8 cellular contexts compared by ENCODE assay signal in genomic region chr15:34318277-34319079, GRCh38. TPM values are rescaled to one million over a fixed set of nuclear protein-coding genes. Genes with fewer than 3 reads are reported as not detected.
A peak's percentile ranks its signal among the peaks of the same experiment; 100 is the strongest.
DNase-seq lines count a peak whose midpoint lies in the region; ATAC-seq, FAIRE-seq and TF ChIP-seq lines count a peak whose summit lies in the region.

No MANE protein-coding gene starts in this region.

- intact Hi-C loops in thyroid gland (cut with DNase I) = loop anchor here (10.0 kb wide), 1 partner anchor 46 kb away; the partner anchor contains the start of gene LPCAT4

- TF ChIP-seq POLR2A in Raji (IDR thresholded peaks at IDR 0.05; ENCODE audit: insufficient read depth, low read depth, low read length) (peak; percentile 24; the same call in 1 of the 2 replicates), H1 (IDR thresholded peaks at IDR 0.05; ENCODE audit: control extremely low read depth in 1 of 2, low read depth in 2 of 2, low read length in 2 of 2) (peak; percentile 44 to 57; a peak in 2 of 3 replicates), thyroid gland (IDR thresholded peaks at IDR 0.05) (peak in 1 of 2 donors; percentile 89)

- peaks cover 2% of the 10 kb centered on the region; the same call in 1 of the 2 replicates for H3K9me3 ChIP-seq in HUES6 (ENCODE audit: control insufficient read depth, insufficient read depth, low read depth, low read length)
- peaks cover 4 to 5% of the 10 kb centered on the region in 2 experiments; a peak in 1 of 4 replicates for H3K9me3 ChIP-seq in H1 (ENCODE audit: insufficient read depth in 2 of 2, low read depth in 1 of 2, low read length in 1 of 2)
- H3K9me3 ChIP-seq in lung (ENCODE audit: control insufficient read depth in 2 of 2, insufficient read depth in 1 of 2, low read length in 1 of 2) = no peaks in the 10 kb centered on the region
- H3K9me3 ChIP-seq in thyroid gland = no peaks in the 10 kb centered on the region

- H3K4me2 ChIP-seq in H1 (ENCODE audit: insufficient read depth in 1 of 2, low read depth in 2 of 2, low read length in 2 of 2) = peak overlapping the region; percentile 66 to 71

- H3K79me1 ChIP-seq in H1 (ENCODE audit: low read depth, low read length) = no peaks in the 10 kb centered on the region

- H3K14ac ChIP-seq in H1 (ENCODE audit: insufficient read length) = no peak overlapping the region

- no peak overlapping the region; the same call in 1 of the 2 replicates for H3K18ac ChIP-seq in H1 (ENCODE audit: extremely low read depth, low read length)

- no peak overlapping the region for H2AK5ac ChIP-seq in H1 (ENCODE audit: low read depth, low read length)

- no peak overlapping the region for H4K8ac ChIP-seq in H1 (ENCODE audit: extremely low read depth, insufficient read depth, low read length)

- no peaks in the 10 kb centered on the region; the same call in 1 of the 2 replicates for H3K23me2 ChIP-seq in H1 (ENCODE audit: low read depth, low read length)

- peak; percentile 40 for DNase-seq in Daoy (ENCODE audit: low read depth)
- peak; percentile 35 for DNase-seq in GM20000 (ENCODE audit: low spot score)
- peak in 1 of 2 experiments; percentile 51 for DNase-seq in H1 (ENCODE audit: low read depth in 1 of 2, low spot score in 2 of 2)
- peak; percentile 79 for DNase-seq in lung (ENCODE audit: low spot score)
- DNase-seq in thyroid gland = peak; percentile 79
- no peak for DNase-seq in activated CD4-positive, CD25-positive, alpha-beta regulatory T cell (lab: John Stamatoyannopoulos, UW)

- ATAC-seq in lung (ENCODE audit: insufficient read depth, low FRiP score) = peak; percentile 93

- no peak for TF ChIP-seq RAD21 in H1 (IDR thresholded peaks at IDR 0.05 in 1 of 2, conservative IDR thresholded peaks at IDR 0.05 in 1 of 2; ENCODE audit: low read depth in 2 of 2, low read length in 2 of 2)

- no peaks in the 10 kb centered on the region for H3K27me3 ChIP-seq in HUES6 (ENCODE audit: control insufficient read depth, insufficient read depth, low read length)
- no peaks in the 10 kb centered on the region for H3K27me3 ChIP-seq in H1 (replicated peaks in 1 of 4; ENCODE audit: control insufficient read depth in 3 of 4, extremely low read depth in 1 of 4, insufficient read depth in 3 of 4, low read length in 3 of 4)
- H3K27me3 ChIP-seq in lung (ENCODE audit: control insufficient read depth, insufficient read depth) = no peaks in the 10 kb centered on the region
- no peaks in the 10 kb centered on the region for H3K27me3 ChIP-seq in thyroid gland

- peak overlapping the region; percentile 67 for H3K9ac ChIP-seq in HUES6 (ENCODE audit: low read length)
- H3K9ac ChIP-seq in H1 (replicated peaks in 1 of 4; ENCODE audit: extremely low read depth in 1 of 4, low read depth in 3 of 4, low read length in 3 of 4) = peak overlapping the region in 3 of 4 experiments; percentile 26 to 55 (median 32); a peak in 3 of 7 replicates

- no peak for TF ChIP-seq CTCF in GM20000 (IDR thresholded peaks at IDR 0.05; ENCODE audit: extremely low read depth, missing control alignments)
- TF ChIP-seq CTCF in H1 (IDR thresholded peaks at IDR 0.05; ENCODE audit: control extremely low read depth in 1 of 3, insufficient read depth in 1 of 3, low read depth in 1 of 3, low read length in 3 of 3) = no peak
- no peak for TF ChIP-seq CTCF in lung (IDR thresholded peaks at IDR 0.05; ENCODE audit: control extremely low read depth, extremely low read depth)
- TF ChIP-seq CTCF in thyroid gland (IDR thresholded peaks at IDR 0.05) = no peak

- H2BK120ac ChIP-seq in H1 (replicated peaks; ENCODE audit: low read depth, low read length) = no peak overlapping the region

- H3K27ac ChIP-seq in HUES6 (ENCODE audit: low read depth, low read length) (no peak overlapping the region), H1 (ENCODE audit: low read depth, low read length) (no peak overlapping the region), lung (ENCODE audit: low read depth in 1 of 2, low read length in 1 of 2) (peak overlapping the region; percentile 70 to 71), thyroid gland (peak overlapping the region; percentile 68 to 86 (median 78))

- WGBS in H1 (ENCODE audit: extremely low coverage in 1 of 2, insufficient coverage in 1 of 2, insufficient read length in 1 of 2, insufficient replicate concordance in 2 of 2, low coverage in 1 of 2, low lambda C conversion rate in 2 of 2, missing lambda C conversion rate in 1 of 2), 2 experiments = 23% methylated on average over 10 of the region's 10 CpGs; no CpG with 5 or more reads in 1 of the 2 experiments
- 1 to 3% methylated on average over 10 of the region's 10 CpGs for WGBS in lung, 2 donors
- 7% methylated on average over 10 of the region's 10 CpGs for WGBS in thyroid gland, 2 donors

- POLR2A ChIA-PET in H1 (lab: Charles Lee; ENCODE audit: partially characterized antibody) = interaction anchor here (0.9 to 1.4 kb wide), 5 partner anchors 9 to 93 kb away, joined by 3 to 6 read pairs (median 4); partner anchors contain the start of genes NOP10 and NUTM1

- H2BK12ac ChIP-seq in H1 (ENCODE audit: low read depth, low read length) = no peak overlapping the region

- peak overlapping the region; percentile 64 for H3K4me3 ChIP-seq in HUES6 (ENCODE audit: low read depth, low read length)
- peak overlapping the region; percentile 35 to 61 (median 47) for H3K4me3 ChIP-seq in H1 (ENCODE audit: extremely low read depth in 1 of 4, insufficient read depth in 2 of 4, low read depth in 3 of 4, low read length in 4 of 4)
- H3K4me3 ChIP-seq in lung = peak overlapping the region; percentile 58
- peak overlapping the region in 2 of 3 donors; percentile 39 to 41 for H3K4me3 ChIP-seq in thyroid gland (replicated peaks in 1 of 3)

- no peaks in the 10 kb centered on the region for H3K79me2 ChIP-seq in H1 (ENCODE audit: control insufficient read depth in 1 of 2, insufficient read depth in 2 of 2, low read length in 2 of 2)

- H3K4me1 ChIP-seq in HUES6 (ENCODE audit: control insufficient read depth, insufficient read depth, low read length) (peaks cover 7% of the 10 kb centered on the region), H1 (replicated peaks in 1 of 4; ENCODE audit: control insufficient read depth in 3 of 4, insufficient read depth in 4 of 4, low read length in 3 of 4) (peaks cover 0 to 4% (median 0%) of the 10 kb centered on the region in 4 experiments; a peak in 2 of 7 replicates), lung (ENCODE audit: control insufficient read depth in 2 of 2, insufficient read depth in 2 of 2, low read length in 2 of 2) (peaks cover 2 to 5% of the 10 kb centered on the region in 2 donors), thyroid gland (peaks cover 9 to 40% of the 10 kb centered on the region in 2 donors)

- TF ChIP-seq EP300 in H1 (IDR thresholded peaks at IDR 0.05; ENCODE audit: borderline replicate concordance in 1 of 2, low read depth in 2 of 2, low read length in 2 of 2) = no peak

- H3K23ac ChIP-seq in H1 (ENCODE audit: insufficient read length) = no peak overlapping the region

- peak; percentile 24 for FAIRE-seq in H1 (lab: Jason Lieb, UNC)

- H4K5ac ChIP-seq in H1 (ENCODE audit: insufficient read length, low read depth, low read length) = no peak overlapping the region

- H3K36me3 ChIP-seq in HUES6 (ENCODE audit: control insufficient read depth, insufficient read depth, low read length) (no peaks in the 10 kb centered on the region), H1 (ENCODE audit: control insufficient read depth in 2 of 4, insufficient read depth in 4 of 4, low read length in 3 of 4) (0 out of 8 replicates have a peak, but pooled peaks cover 0 to 4% (median 0%) of the 10 kb centered on the region in 4 experiments), lung (ENCODE audit: control insufficient read depth in 2 of 2, insufficient read depth in 2 of 2, low read length in 2 of 2) (no peaks in the 10 kb centered on the region), thyroid gland (no peaks in the 10 kb centered on the region)

- CTCF ChIA-PET in H1 (lab: Charles Lee; ENCODE audit: partially characterized antibody) = interaction anchor here (0.8 to 1.7 kb wide), 4 partner anchors 10 to 85 kb away, joined by 3 to 6 read pairs (median 4); partner anchors contain the start of gene SLC12A6

- H3K4ac ChIP-seq in H1 (replicated peaks; ENCODE audit: insufficient read length, low read depth, low read length) = no peak overlapping the region

- H4K91ac ChIP-seq in H1 (replicated peaks; ENCODE audit: insufficient read length, low read length) = no peak overlapping the region

- no peaks in the 10 kb centered on the region for H4K20me1 ChIP-seq in H1 (replicated peaks in 1 of 2; ENCODE audit: control insufficient read depth in 1 of 2, insufficient read depth in 2 of 2, low read length in 2 of 2)

- no peak overlapping the region for H2BK20ac ChIP-seq in H1 (ENCODE audit: low read length)

- no peak overlapping the region for H3K56ac ChIP-seq in H1 (replicated peaks; ENCODE audit: insufficient read length, low read depth, low read length)

- H2AFZ ChIP-seq in H1 (ENCODE audit: low read length) = peak overlapping the region; percentile 62

- H2BK5ac ChIP-seq in H1 (ENCODE audit: low read depth, low read length) = peak overlapping the region; percentile 19; the same call in 1 of the 2 replicates

- 0 out of 2 replicates have a peak overlapping the region, but pooled peaks have one; percentile 63 for H2BK15ac ChIP-seq in H1 (ENCODE audit: low read length)

RNA-seq across cellular contexts. Expression of gene SLC12A6, which starts 19.1 kb away (rescaled TPM):
- total RNA-seq in Daoy (2014; rRNA removed; shearing (Covaris generic)) = 2.4 and 4.3 TPM in 2 replicates
- 11.1 and 11.3 TPM in 2 replicates for total RNA-seq in H1 (2021; fragmentation: NEBNext Ultra II Directional; extraction: Animal tissue kit (Norgen Biotek cat#: 25700))
- polyA plus RNA-seq in H1 (2011; rRNA removed) = 8.3 and 9.2 TPM in 2 replicates
- polyA plus RNA-seq in H1 (2011; cell fraction: cytosol; rRNA removed) = 8.2 TPM
- 17.4 TPM for polyA plus RNA-seq in H1 (2011; cell fraction: nucleus; rRNA removed)
- 6.7 to 9.7 TPM (median 7.5 TPM) in 4 replicates for polyA plus RNA-seq in H1 (2012, experiment 1 of 2)
- polyA plus RNA-seq in H1 (2012, experiment 2 of 2) = 0.70 TPM
- polyA plus RNA-seq in H1 (2013, experiment 1 of 2) = 10.6 TPM
- 9.5 TPM for polyA plus RNA-seq in H1 (2013, experiment 2 of 2)
- 36.5 and 44.8 TPM in 2 replicates for polyA minus RNA-seq in H1 (2011; rRNA and poly(A)+ RNA removed)
- 16.6 TPM for polyA minus RNA-seq in H1 (2011; cell fraction: cytosol; rRNA and poly(A)+ RNA removed)
- 28.0 TPM for polyA minus RNA-seq in H1 (2011; cell fraction: nucleus; rRNA and poly(A)+ RNA removed)
- total RNA-seq in lung = 10 to 100 TPM; 32.5 to 58.4 TPM
- 10 to 100 TPM in 1 of 2 donors, 1 to 10 TPM in 1; 7.6 to 22.9 TPM for polyA plus RNA-seq in lung
- total RNA-seq in thyroid gland = 10 to 100 TPM; 32.6 to 47.8 (median 42.1) TPM

RNA-seq across cellular contexts. Expression of gene NOP10, which starts 24.5 kb away (rescaled TPM):
- 241 and 246 TPM in 2 replicates for total RNA-seq in Daoy (2014; rRNA removed; shearing (Covaris generic))
- 285 and 297 TPM in 2 replicates for total RNA-seq in H1 (2021; fragmentation: NEBNext Ultra II Directional; extraction: Animal tissue kit (Norgen Biotek cat#: 25700))
- polyA plus RNA-seq in H1 (2011; rRNA removed) = 682 and 981 TPM in 2 replicates
- polyA plus RNA-seq in H1 (2011; cell fraction: cytosol; rRNA removed) = 723 TPM
- 505 TPM for polyA plus RNA-seq in H1 (2011; cell fraction: nucleus; rRNA removed)
- 390 to 469 TPM (median 435 TPM) in 4 replicates for polyA plus RNA-seq in H1 (2012, experiment 1 of 2)
- polyA plus RNA-seq in H1 (2012, experiment 2 of 2) = 1,375 TPM
- 559 TPM for polyA plus RNA-seq in H1 (2013, experiment 1 of 2)
- polyA plus RNA-seq in H1 (2013, experiment 2 of 2) = 543 TPM
- 280 and 310 TPM in 2 replicates for polyA minus RNA-seq in H1 (2011; rRNA and poly(A)+ RNA removed)
- polyA minus RNA-seq in H1 (2011; cell fraction: cytosol; rRNA and poly(A)+ RNA removed) = 95.0 TPM
- 120 TPM for polyA minus RNA-seq in H1 (2011; cell fraction: nucleus; rRNA and poly(A)+ RNA removed)
- total RNA-seq in lung = 100 to 1,000 TPM; 103 to 136 TPM
- polyA plus RNA-seq in lung = 100 to 1,000 TPM; 329 to 509 TPM
- 100 to 1,000 TPM in 3 of 4 donors, 10 to 100 TPM in 1; 62.6 to 164 (median 142) TPM for total RNA-seq in thyroid gland

RNA-seq across cellular contexts. Expression of gene NUTM1, which starts 24.6 kb away (rescaled TPM):
- not detected in 2 replicates for total RNA-seq in Daoy (2014; rRNA removed; shearing (Covaris generic))
- total RNA-seq in H1 (2021; fragmentation: NEBNext Ultra II Directional; extraction: Animal tissue kit (Norgen Biotek cat#: 25700)) = 0.60 and 0.61 TPM in 2 replicates
- 0.39 and 0.50 TPM in 2 replicates for polyA plus RNA-seq in H1 (2011; rRNA removed)
- 0.48 TPM for polyA plus RNA-seq in H1 (2011; cell fraction: cytosol; rRNA removed)
- polyA plus RNA-seq in H1 (2011; cell fraction: nucleus; rRNA removed) = 0.58 TPM
- polyA plus RNA-seq in H1 (2012, experiment 1 of 2) = 0.95 to 1.1 TPM (median 0.99 TPM) in 4 replicates
- 0.59 TPM for polyA plus RNA-seq in H1 (2012, experiment 2 of 2)
- polyA plus RNA-seq in H1 (2013, experiment 1 of 2) = 0.47 TPM
- 0.46 TPM for polyA plus RNA-seq in H1 (2013, experiment 2 of 2)
- polyA minus RNA-seq in H1 (2011; rRNA and poly(A)+ RNA removed) = 0.49 and 0.69 TPM in 2 replicates
- not detected for polyA minus RNA-seq in H1 (2011; cell fraction: cytosol; rRNA and poly(A)+ RNA removed)
- polyA minus RNA-seq in H1 (2011; cell fraction: nucleus; rRNA and poly(A)+ RNA removed) = 0.40 TPM
- not detected for total RNA-seq in lung
- under 1 TPM in 1 of 2 donors, not detected in 1; 0.02 TPM for polyA plus RNA-seq in lung
- under 1 TPM in 1 of 4 donors, not detected in 3; 0.13 TPM for total RNA-seq in thyroid gland

RNA-seq across cellular contexts. Expression of gene LPCAT4, which starts 48.5 kb away (rescaled TPM):
- 10.7 and 11.6 TPM in 2 replicates for total RNA-seq in Daoy (2014; rRNA removed; shearing (Covaris generic))
- 69.3 and 72.4 TPM in 2 replicates for total RNA-seq in H1 (2021; fragmentation: NEBNext Ultra II Directional; extraction: Animal tissue kit (Norgen Biotek cat#: 25700))
- polyA plus RNA-seq in H1 (2011; rRNA removed) (109 and 152 TPM in 2 replicates), lung (10 to 100 TPM; 14.3 to 26.1 TPM)
- polyA plus RNA-seq in H1 (2011; cell fraction: cytosol; rRNA removed) = 78.5 TPM
- 326 TPM for polyA plus RNA-seq in H1 (2011; cell fraction: nucleus; rRNA removed)
- polyA plus RNA-seq in H1 (2012, experiment 1 of 2) = 59.5 to 71.0 TPM (median 64.2 TPM) in 4 replicates
- 52.8 TPM for polyA plus RNA-seq in H1 (2012, experiment 2 of 2)
- 69.6 TPM for polyA plus RNA-seq in H1 (2013, experiment 1 of 2)
- 66.7 TPM for polyA plus RNA-seq in H1 (2013, experiment 2 of 2)
- 29.7 and 35.2 TPM in 2 replicates for polyA minus RNA-seq in H1 (2011; rRNA and poly(A)+ RNA removed)
- 28.4 TPM for polyA minus RNA-seq in H1 (2011; cell fraction: cytosol; rRNA and poly(A)+ RNA removed)
- polyA minus RNA-seq in H1 (2011; cell fraction: nucleus; rRNA and poly(A)+ RNA removed) = 43.1 TPM
- total RNA-seq in lung (10 to 100 TPM; 12.7 to 30.3 TPM), thyroid gland (10 to 100 TPM in 1 of 4 donors, 1 to 10 TPM in 3; 6.9 to 12.1 (median 8.6) TPM)

Comparison
In these comparisons a context has a peak if more than half of its experiments do, and no peak if none do; other contexts are left out.
1. DNase-seq: peak in Daoy (single experiment), GM20000 (single experiment), lung (single experiment) and thyroid gland (2 of 2); none in activated CD4-positive, CD25-positive, alpha-beta regulatory T cell (0 of 4).
2. H3K27ac ChIP-seq: peak in lung (2 of 2) and thyroid gland (3 of 3); none in HUES6 (single experiment) and H1 (single experiment).
3. Peak in every context shown above with its lines, with median percentiles within 50 percentile points of each other: H3K4me3 ChIP-seq.